In the genomic region with DNA sequence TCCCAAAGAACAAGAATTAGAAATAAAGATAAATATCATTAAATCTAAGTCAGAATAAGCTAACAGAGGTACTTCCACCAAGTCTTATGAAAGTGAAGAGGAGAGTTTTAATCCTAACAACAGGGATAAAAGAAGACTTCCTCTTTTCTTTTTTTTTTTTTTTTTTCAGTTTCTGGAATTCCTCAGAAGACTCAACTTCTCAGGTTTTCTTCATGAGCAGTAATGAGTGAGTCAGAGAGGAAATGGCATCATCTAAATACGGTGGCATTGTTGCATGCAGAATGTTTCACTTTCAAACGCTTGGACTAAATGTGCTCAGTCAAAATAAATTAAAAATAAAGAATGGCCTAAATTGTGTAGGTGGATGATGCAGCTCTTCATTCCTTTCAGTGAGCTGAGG, we compare ENCODE assay signal across 10 cellular contexts. TPM values are rescaled to one million over a fixed set of nuclear protein-coding genes. Genes with fewer than 3 reads are reported as not detected.
DNase-seq lines count a peak whose midpoint lies in the region; ATAC-seq and TF ChIP-seq lines count a peak whose summit lies in the region.
"Had no signal": no experiment of that assay in that cellular context is flagged by ENCODE, and none has a peak within 500 bp of the region (broad histone marks: within the 10 kb centered on the region; RNA-seq: fewer than 3 reads in every experiment).

No MANE protein-coding gene starts in this region.

- peak; percentile 74 for ATAC-seq in stimulated activated naive CD8-positive, alpha-beta T cell treated with anti-CD3 and anti-CD28 coated beads, Interleukin-15, amount 100 ng/mL, for 72 hours
- ATAC-seq in left cardiac atrium, result no peak

- CTCF ChIA-PET in activated naive CD4-positive, alpha-beta T cell treated with anti-CD3 and anti-CD28 coated beads for 36 hours (lab: Charles Lee), result interaction anchor here (1.1 to 1.6 kb wide), 3 partner anchors 74 to 198 kb away, joined by 3 to 4 read pairs (median 3); no protein-coding TSS in a partner anchor
- CTCF ChIA-PET in activated naive CD4-positive, alpha-beta T cell treated with anti-CD3 and anti-CD28 coated beads, Interleukin-2, amount 10 ng/mL, durations not matched to agents 7 days and 5 days (lab: Charles Lee), result interaction anchor here (0.6 to 1.2 kb wide), 3 partner anchors 37 to 51 kb away, joined by 3 read pairs; no protein-coding TSS in a partner anchor

- TF ChIP-seq CTCF in epithelial cell of esophagus (IDR thresholded peaks at IDR 0.05; ENCODE audit: insufficient read depth, low read depth, low read length, missing control alignments) (no peak), suprapubic skin (IDR thresholded peaks at IDR 0.05) (no peak)

- DNase-seq in activated naive CD4-positive, alpha-beta T cell treated with anti-CD3 and anti-CD28 coated beads for 36 hours, result peak; percentile 15
- DNase-seq in activated naive CD4-positive, alpha-beta T cell treated with anti-CD3 and anti-CD28 coated beads, Interleukin-2, amount 10 ng/mL, durations not matched to agents 7 days and 5 days, result no peak
- DNase-seq in NOMO-1 treated with dmso at 0.1 percent for 144 hours (lab: John Stamatoyannopoulos, UW; ENCODE audit: unreplicated experiment) (peak; percentile 45), epithelial cell of esophagus (ENCODE audit: low read depth) (peak; percentile 83), left cardiac atrium (no peak), NCI-H1694 (lab: John Stamatoyannopoulos, UW) (no peak), suprapubic skin (ENCODE audit: low spot score in 2 of 2) (no peak)
- no peak for DNase-seq in stimulated activated naive CD8-positive, alpha-beta T cell treated with anti-CD3 and anti-CD28 coated beads, Interleukin-15, amount 100 ng/mL, for 72 hours
- DNase-seq: amygdala, NCI-H526 had no signal

- TF ChIP-seq POLR2A in suprapubic skin (IDR thresholded peaks at IDR 0.05), result no peak

- no peak for TF ChIP-seq EP300 in suprapubic skin (IDR thresholded peaks at IDR 0.05)

- no peaks in the 10 kb centered on the region for H3K9me3 ChIP-seq in suprapubic skin

- no peaks in the 10 kb centered on the region for H3K36me3 ChIP-seq in suprapubic skin

- H3K4me1 ChIP-seq in suprapubic skin, result no peaks in the 10 kb centered on the region

- peaks cover 27% of the 10 kb centered on the region for H3K4me1 Mint-ChIP-seq in activated naive CD4-positive, alpha-beta T cell treated with anti-CD3 and anti-CD28 coated beads for 36 hours (ENCODE audit: low read depth)
- H3K4me1 Mint-ChIP-seq in activated naive CD4-positive, alpha-beta T cell treated with anti-CD3 and anti-CD28 coated beads, Interleukin-2, amount 10 ng/mL, durations not matched to agents 7 days and 5 days, result peaks cover 21% of the 10 kb centered on the region
- peaks cover 18% of the 10 kb centered on the region for H3K4me1 Mint-ChIP-seq in stimulated activated naive CD8-positive, alpha-beta T cell treated with anti-CD3 and anti-CD28 coated beads, Interleukin-15, amount 100 ng/mL, for 72 hours

- H3K36me3 Mint-ChIP-seq in activated naive CD4-positive, alpha-beta T cell treated with anti-CD3 and anti-CD28 coated beads for 36 hours (ENCODE audit: low read depth), result no peaks in the 10 kb centered on the region
- no peaks in the 10 kb centered on the region for H3K36me3 Mint-ChIP-seq in activated naive CD4-positive, alpha-beta T cell treated with anti-CD3 and anti-CD28 coated beads, Interleukin-2, amount 10 ng/mL, durations not matched to agents 7 days and 5 days

- WGBS in suprapubic skin, result 47% methylated on average over 2 of the region's 2 CpGs

- H3K4me3 ChIP-seq in epithelial cell of esophagus (ENCODE audit: low read length) (no peak overlapping the region), suprapubic skin (no peak overlapping the region)

- H3K27me3 Mint-ChIP-seq in activated naive CD4-positive, alpha-beta T cell treated with anti-CD3 and anti-CD28 coated beads for 36 hours (ENCODE audit: low read depth), result no peaks in the 10 kb centered on the region
- no peaks in the 10 kb centered on the region for H3K27me3 Mint-ChIP-seq in activated naive CD4-positive, alpha-beta T cell treated with anti-CD3 and anti-CD28 coated beads, Interleukin-2, amount 10 ng/mL, durations not matched to agents 7 days and 5 days
- H3K27me3 Mint-ChIP-seq in stimulated activated naive CD8-positive, alpha-beta T cell treated with anti-CD3 and anti-CD28 coated beads, Interleukin-15, amount 100 ng/mL, for 72 hours, result no peaks in the 10 kb centered on the region

- H3K27ac ChIP-seq in suprapubic skin, result no peak overlapping the region

- no peak overlapping the region for H3K4me3 Mint-ChIP-seq in activated naive CD4-positive, alpha-beta T cell treated with anti-CD3 and anti-CD28 coated beads for 36 hours
- no peak overlapping the region for H3K4me3 Mint-ChIP-seq in activated naive CD4-positive, alpha-beta T cell treated with anti-CD3 and anti-CD28 coated beads, Interleukin-2, amount 10 ng/mL, durations not matched to agents 7 days and 5 days
- peak overlapping the region in 1 of 2 donors; percentile 35 for H3K4me3 Mint-ChIP-seq in stimulated activated naive CD8-positive, alpha-beta T cell treated with anti-CD3 and anti-CD28 coated beads, Interleukin-15, amount 100 ng/mL, for 72 hours

- no peaks in the 10 kb centered on the region for H3K27me3 ChIP-seq in suprapubic skin

- intact Hi-C loops in activated naive CD4-positive, alpha-beta T cell treated with anti-CD3 and anti-CD28 coated beads for 36 hours (cut with micrococcal nuclease), result loop anchor here (1.0 to 10.0 kb wide), 5 partner anchors 49 to 1251 kb away; a partner anchor contains a TSS
- intact Hi-C loops in left cardiac atrium (cut with DNase I), result no loop called here

- no peak overlapping the region for H3K27ac Mint-ChIP-seq in activated naive CD4-positive, alpha-beta T cell treated with anti-CD3 and anti-CD28 coated beads for 36 hours
- no peak overlapping the region for H3K27ac Mint-ChIP-seq in activated naive CD4-positive, alpha-beta T cell treated with anti-CD3 and anti-CD28 coated beads, Interleukin-2, amount 10 ng/mL, durations not matched to agents 7 days and 5 days
- H3K27ac Mint-ChIP-seq in stimulated activated naive CD8-positive, alpha-beta T cell treated with anti-CD3 and anti-CD28 coated beads, Interleukin-15, amount 100 ng/mL, for 72 hours, result no peak overlapping the region

- H3K9me3 Mint-ChIP-seq in activated naive CD4-positive, alpha-beta T cell treated with anti-CD3 and anti-CD28 coated beads for 36 hours, result no peaks in the 10 kb centered on the region
- no peaks in the 10 kb centered on the region for H3K9me3 Mint-ChIP-seq in activated naive CD4-positive, alpha-beta T cell treated with anti-CD3 and anti-CD28 coated beads, Interleukin-2, amount 10 ng/mL, durations not matched to agents 7 days and 5 days
- peaks cover 0 to 7% of the 10 kb centered on the region in 2 donors for H3K9me3 Mint-ChIP-seq in stimulated activated naive CD8-positive, alpha-beta T cell treated with anti-CD3 and anti-CD28 coated beads, Interleukin-15, amount 100 ng/mL, for 72 hours

RNA-seq across cellular contexts. Expression of gene ARHGAP15, which starts 45.6 kb away (rescaled TPM):
- total RNA-seq in activated naive CD4-positive, alpha-beta T cell treated with anti-CD3 and anti-CD28 coated beads for 36 hours, result 10 to 100 TPM; 85.7 to 90.1 TPM
- 1 to 10 TPM; 7.2 to 8.7 TPM for total RNA-seq in left cardiac atrium
- total RNA-seq in suprapubic skin, result 1 to 10 TPM; 1.2 to 6.0 (median 3.4) TPM

Comparison
In these comparisons a context has a peak if more than half of its experiments do, and no peak if none do; other contexts are left out.
1. DNase-seq: peak in activated naive CD4-positive, alpha-beta T cell treated with anti-CD3 and anti-CD28 coated beads for 36 hours (single experiment), NOMO-1 treated with dmso at 0.1 percent for 144 hours (single experiment) and epithelial cell of esophagus (single experiment); none in activated naive CD4-positive, alpha-beta T cell treated with anti-CD3 and anti-CD28 coated beads, Interleukin-2, amount 10 ng/mL, durations not matched to agents 7 days and 5 days (single experiment), stimulated activated naive CD8-positive, alpha-beta T cell treated with anti-CD3 and anti-CD28 coated beads, Interleukin-15, amount 100 ng/mL, for 72 hours (0 of 2), left cardiac atrium (single experiment), NCI-H1694 (single experiment) and suprapubic skin (0 of 2).
2. RNA of gene ARHGAP15, which starts 45.6 kb away (total RNA-seq): 85.7 to 90.1 TPM in activated naive CD4-positive, alpha-beta T cell treated with anti-CD3 and anti-CD28 coated beads for 36 hours; 7.2 to 8.7 TPM in left cardiac atrium and 1.2 to 6.0 TPM in suprapubic skin; every median in the first group is over 4 times any median in the second.